8 cellular contexts compared by ENCODE assay signal in genomic region chr1:54965624-54966340, GRCh38. TPM values are rescaled to one million over a fixed set of nuclear protein-coding genes. Genes with fewer than 3 reads are reported as not detected.
A peak's percentile ranks its signal among the peaks of the same experiment; 100 is the strongest.
DNase-seq lines count a peak whose midpoint lies in the region; ATAC-seq, FAIRE-seq and TF ChIP-seq lines count a peak whose summit lies in the region.

No MANE protein-coding gene starts in this region.

- H3K36me3 ChIP-seq in SK-N-MC (ENCODE audit: insufficient read depth, low read length) (no peaks in the 10 kb centered on the region), heart left ventricle (no peaks in the 10 kb centered on the region), kidney (ENCODE audit: control insufficient read depth in 1 of 2, insufficient read depth in 2 of 2, low read length in 2 of 2) (no peaks in the 10 kb centered on the region)

- no peaks in the 10 kb centered on the region for H3K36me3 Mint-ChIP-seq in type B pancreatic cell

- H3K4me3 Mint-ChIP-seq in type B pancreatic cell, result no peak overlapping the region

- H3K9ac ChIP-seq in SK-N-MC (ENCODE audit: insufficient read length) (no peak overlapping the region), kidney (ENCODE audit: low read length in 2 of 2) (no peak overlapping the region)

- no peaks in the 10 kb centered on the region for H3K9me3 Mint-ChIP-seq in type B pancreatic cell

- H3K27me3 Mint-ChIP-seq in type B pancreatic cell, result no peaks in the 10 kb centered on the region

- intact Hi-C loops in heart left ventricle (cut with DNase I) (no loop called here), kidney (cut with DNase I) (no loop called here)

- H3K27ac Mint-ChIP-seq in type B pancreatic cell, result no peak overlapping the region

- in situ Hi-C loops in ACHN (cut with HindIII; ENCODE audit: low pct_ligation_motif_present, low pct_unique_long_range_greater_than_20kb, low sequenced_read_pairs), result no loop called here

- peaks cover 0 to 11% (median 0%) of the 10 kb centered on the region in 9 donors for H3K27me3 ChIP-seq in heart left ventricle

- WGBS in heart left ventricle, 4 donors, result 57 to 59% (median 58%) methylated on average over 7 of the region's 7 CpGs

- peaks cover 0 to 15% (median 0%) of the 10 kb centered on the region in 12 donors for H3K4me1 ChIP-seq in heart left ventricle
- no peaks in the 10 kb centered on the region for H3K4me1 ChIP-seq in kidney (ENCODE audit: control insufficient read depth in 1 of 2, insufficient read depth in 1 of 2, low read depth in 1 of 2, low read length in 2 of 2)

- no peak for FAIRE-seq in kidney (lab: Jason Lieb, UNC)

- H3K27ac ChIP-seq in SK-N-MC (no peak overlapping the region), heart left ventricle (peak overlapping the region in 2 of 12 donors; percentile 0 to 35), kidney (ENCODE audit: low read depth in 2 of 2, low read length in 2 of 2) (no peak overlapping the region)

- TF ChIP-seq CTCF in heart left ventricle (IDR thresholded peaks at IDR 0.05) (no peak), type B pancreatic cell (conservative IDR thresholded peaks at IDR 0.05) (no peak), kidney (IDR thresholded peaks at IDR 0.05; ENCODE audit: borderline replicate concordance, extremely low read depth, insufficient read depth) (no peak)

- H3K4me1 Mint-ChIP-seq in type B pancreatic cell (ENCODE audit: unreplicated experiment), result peaks cover 7% of the 10 kb centered on the region

- H3K4me3 ChIP-seq in SK-N-MC, result no peak overlapping the region
- no peak overlapping the region for H3K4me3 ChIP-seq in heart left ventricle
- H3K4me3 ChIP-seq in kidney (ENCODE audit: low read length in 2 of 2), result no peak overlapping the region

- H3K9me3 ChIP-seq in SK-N-MC (ENCODE audit: low read depth, low read length) (no peaks in the 10 kb centered on the region), heart left ventricle (no peaks in the 10 kb centered on the region), kidney (ENCODE audit: control insufficient read depth in 1 of 2, low read length in 2 of 2) (no peaks in the 10 kb centered on the region)

- DNase-seq in ACHN, result peak; percentile 8
- peak; percentile 37 for DNase-seq in SK-N-MC (ENCODE audit: low read depth, low spot score)
- DNase-seq in heart left ventricle, result peak in 4 of 5 donors; percentile 30 to 86 (median 60)
- no peak for DNase-seq in type B pancreatic cell (ENCODE audit: extremely low spot score, unreplicated experiment)
- no peak for DNase-seq in kidney
- no peak for DNase-seq in NCI-H82 (lab: John Stamatoyannopoulos, UW)

- ATAC-seq in GM19351 (IDR thresholded peaks at IDR 0.05; ENCODE audit: unreplicated experiment) (peak; percentile 95), HG03342 (IDR thresholded peaks at IDR 0.05; ENCODE audit: unreplicated experiment) (peak; percentile 96), heart left ventricle (peak in 3 of 4 donors; percentile 30 to 57 (median 42))

- no peak for TF ChIP-seq POLR2A in heart left ventricle (IDR thresholded peaks at IDR 0.05)

RNA-seq across cellular contexts. Expression of gene TMEM61, which starts 14.6 kb away (rescaled TPM):
- total RNA-seq in heart left ventricle (1 to 10 TPM in 1 of 9 donors, under 1 TPM in 1, not detected in 7; 0.48 to 1.2 TPM), type B pancreatic cell (ENCODE audit: low replicate concordance) (2.9 and 3.8 TPM in 2 replicates), kidney (7.0 TPM)
- polyA plus RNA-seq in heart left ventricle (not detected), kidney (ENCODE audit: insufficient read depth, low read depth, low replicate concordance) (42.7 TPM)

RNA-seq across cellular contexts. Expression of gene BSND, which starts 33.0 kb away (rescaled TPM):
- total RNA-seq in heart left ventricle (not detected), type B pancreatic cell (ENCODE audit: low replicate concordance) (0.05 TPM in 1 of 2 replicates, not detected in the other), kidney (1.4 TPM)
- polyA plus RNA-seq in heart left ventricle (not detected), kidney (ENCODE audit: insufficient read depth, low read depth, low replicate concordance) (22.7 TPM)

Comparison
In these comparisons a context has a peak if more than half of its experiments do, and no peak if none do; other contexts are left out.
1. DNase-seq: peak in ACHN (single experiment), SK-N-MC (single experiment) and heart left ventricle (4 of 5); none in type B pancreatic cell (single experiment), kidney (single experiment) and NCI-H82 (single experiment).
2. ATAC-seq: peak in every context shown above with its lines; median percentile 96 in HG03342; 95 in GM19351; 42 in heart left ventricle.